In the genomic region with DNA sequence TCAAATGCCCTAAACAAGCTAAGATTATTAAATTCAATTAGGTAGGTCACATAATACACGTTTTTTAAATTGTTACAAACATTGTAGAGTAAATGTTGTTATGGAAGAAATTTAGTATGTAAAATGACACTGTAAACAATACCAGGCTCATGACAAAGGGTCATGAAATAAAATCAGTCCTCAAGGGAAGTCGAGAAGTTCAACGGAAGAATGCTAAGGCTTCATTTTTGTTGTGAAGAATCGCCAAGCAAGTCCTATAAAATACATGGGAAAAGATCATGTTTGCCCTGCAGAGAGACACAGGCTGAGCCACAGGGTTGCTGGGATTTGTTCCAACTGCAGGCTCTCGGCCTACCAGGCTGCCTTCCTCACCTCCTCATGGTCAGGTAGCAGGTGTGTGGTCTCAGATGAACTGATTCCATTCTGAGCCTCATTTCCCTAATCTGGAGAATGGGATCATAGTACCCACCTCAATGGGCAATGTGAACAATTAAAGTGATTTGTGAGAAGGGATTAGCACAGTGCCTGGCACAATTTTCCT, we compare ENCODE assay signal across 21 cellular contexts.
DNase-seq lines count a peak whose midpoint lies in the region; ATAC-seq, FAIRE-seq and TF ChIP-seq lines count a peak whose summit lies in the region.
"Had no signal": no experiment of that assay in that cellular context is flagged by ENCODE, and none has a peak within 500 bp of the region (broad histone marks: within the 10 kb centered on the region; RNA-seq: fewer than 3 reads in every experiment).

No MANE protein-coding gene starts in this region.

- no peak overlapping the region for H3K4me3 Mint-ChIP-seq in astrocyte (ENCODE audit: unreplicated experiment)
- H3K4me3 Mint-ChIP-seq in activated CD8-positive, alpha-beta T cell treated with anti-CD3 and anti-CD28 coated beads for 36 hours, result no peak overlapping the region
- H3K4me3 Mint-ChIP-seq: CD8-positive, alpha-beta memory T cell; H9 had no signal

- TF ChIP-seq CTCF in astrocyte (IDR thresholded peaks at IDR 0.05; ENCODE audit: insufficient read depth, low read depth, low read length) (no peak), tibial nerve (IDR thresholded peaks at IDR 0.05) (no peak)
- no peak for TF ChIP-seq CTCF in activated CD8-positive, alpha-beta T cell treated with anti-CD3 and anti-CD28 coated beads for 36 hours (IDR thresholded peaks at IDR 0.05)

- H3K27ac ChIP-seq in astrocyte (ENCODE audit: low read depth, low read length), result no peak overlapping the region
- peak overlapping the region in 3 of 4 donors; percentile 21 to 66 (median 60) for H3K27ac ChIP-seq in tibial nerve

- H3K36me3 Mint-ChIP-seq in astrocyte (ENCODE audit: low read depth, unreplicated experiment), result peaks cover 2% of the 10 kb centered on the region
- H3K36me3 Mint-ChIP-seq in activated CD8-positive, alpha-beta T cell treated with anti-CD3 and anti-CD28 coated beads for 36 hours (ENCODE audit: low read depth), result no peaks in the 10 kb centered on the region
- H3K36me3 Mint-ChIP-seq: CD4-positive, CD25-positive, alpha-beta regulatory T cell; CD8-positive, alpha-beta memory T cell had no signal

- no peak for TF ChIP-seq POLR2A in tibial nerve (IDR thresholded peaks at IDR 0.05)

- no peaks in the 10 kb centered on the region for H3K36me3 ChIP-seq in astrocyte (ENCODE audit: insufficient read depth, low read length)
- H3K36me3 ChIP-seq in tibial nerve, result no peaks in the 10 kb centered on the region
- H3K36me3 ChIP-seq: BE2C had no signal

- H3K27me3 ChIP-seq in astrocyte (ENCODE audit: insufficient read depth, low read length), result no peaks in the 10 kb centered on the region
- no peaks in the 10 kb centered on the region for H3K27me3 ChIP-seq in tibial nerve
- H3K27me3 ChIP-seq: BE2C had no signal

- H3K4me1 Mint-ChIP-seq in astrocyte (ENCODE audit: low read depth, unreplicated experiment), result peaks cover 8% of the 10 kb centered on the region
- peaks cover 4% of the 10 kb centered on the region for H3K4me1 Mint-ChIP-seq in activated CD8-positive, alpha-beta T cell treated with anti-CD3 and anti-CD28 coated beads for 36 hours (ENCODE audit: low read depth)
- H3K4me1 Mint-ChIP-seq: CD4-positive, CD25-positive, alpha-beta regulatory T cell; CD8-positive, alpha-beta memory T cell had no signal

- DNase-seq in astrocyte (ENCODE audit: low read depth) (no peak), islet precursor cell (peak; percentile 9), tibial nerve (ENCODE audit: low spot score in 2 of 2) (no peak), AG08396 (ENCODE audit: low spot score) (no peak)
- no peak for DNase-seq in activated CD8-positive, alpha-beta T cell treated with anti-CD3 and anti-CD28 coated beads for 36 hours
- DNase-seq: BE2C; C1 segment of cervical spinal cord; CD4-positive, CD25-positive, alpha-beta regulatory T cell; CD8-positive, alpha-beta memory T cell; COR-L47; DMS 273 treated with DMSO at 0.1 percent for 48 hours; DMS53; DND-41; EL; H9 had no signal

- ATAC-seq in HG03460 (IDR thresholded peaks at IDR 0.05; ENCODE audit: unreplicated experiment), result no peak
- ATAC-seq in activated CD8-positive, alpha-beta T cell treated with anti-CD3 and anti-CD28 coated beads for 36 hours, result no peak
- ATAC-seq: GM12878, HepG2 had no signal

- no peak overlapping the region for H3K27ac Mint-ChIP-seq in astrocyte (ENCODE audit: unreplicated experiment)
- no peak overlapping the region for H3K27ac Mint-ChIP-seq in activated CD8-positive, alpha-beta T cell treated with anti-CD3 and anti-CD28 coated beads for 36 hours
- H3K27ac Mint-ChIP-seq: CD4-positive, CD25-positive, alpha-beta regulatory T cell; H9 had no signal

- no peaks in the 10 kb centered on the region for H3K9me3 Mint-ChIP-seq in astrocyte (ENCODE audit: unreplicated experiment)
- H3K9me3 Mint-ChIP-seq in activated CD8-positive, alpha-beta T cell treated with anti-CD3 and anti-CD28 coated beads for 36 hours, result no peaks in the 10 kb centered on the region

- no peak overlapping the region for H3K9ac ChIP-seq in astrocyte (ENCODE audit: low read length)

- intact Hi-C loops in activated CD8-positive, alpha-beta T cell treated with anti-CD3 and anti-CD28 coated beads for 36 hours (cut with micrococcal nuclease), result no loop called here

- CTCF ChIA-PET in activated CD8-positive, alpha-beta T cell treated with anti-CD3 and anti-CD28 coated beads for 36 hours (lab: Charles Lee), result interaction anchor here (1.5 kb wide), 1 partner anchor 8 kb away, joined by 5 read pairs; no protein-coding TSS in a partner anchor

- no peak for TF ChIP-seq EP300 in tibial nerve (IDR thresholded peaks at IDR 0.05)

- H3K79me2 ChIP-seq in astrocyte (ENCODE audit: insufficient read depth, low read length), result no peaks in the 10 kb centered on the region

- WGBS in tibial nerve, 2 donors, result 46 to 53% methylated on average over 5 of the region's 5 CpGs

- POLR2A ChIA-PET in activated CD8-positive, alpha-beta T cell treated with anti-CD3 and anti-CD28 coated beads for 36 hours (lab: Charles Lee), result no interaction called here

- H3K27me3 Mint-ChIP-seq in astrocyte (ENCODE audit: low read depth, unreplicated experiment), result no peaks in the 10 kb centered on the region
- H3K27me3 Mint-ChIP-seq in activated CD8-positive, alpha-beta T cell treated with anti-CD3 and anti-CD28 coated beads for 36 hours, result no peaks in the 10 kb centered on the region

- no peak overlapping the region for H3K4me2 ChIP-seq in astrocyte (ENCODE audit: low read length)

- no peak overlapping the region for H3K4me3 ChIP-seq in astrocyte (ENCODE audit: insufficient read depth, low read depth, low read length)
- no peak overlapping the region for H3K4me3 ChIP-seq in tibial nerve
- H3K4me3 ChIP-seq: GM12878 had no signal

- H3K4me1 ChIP-seq in astrocyte (ENCODE audit: insufficient read depth, low read length) (peaks cover 4% of the 10 kb centered on the region), tibial nerve (peaks cover 0 to 49% (median 8%) of the 10 kb centered on the region in 4 donors)
- H3K4me1 ChIP-seq: BE2C had no signal

- FAIRE-seq in astrocyte (lab: Jason Lieb, UNC) (peak; percentile 45), endometrium (lab: Jason Lieb, UNC) (peak; percentile 72)
- FAIRE-seq: GM12878, GM19239, H1, HepG2 had no signal

- no peaks in the 10 kb centered on the region for H4K20me1 ChIP-seq in astrocyte (ENCODE audit: insufficient read depth, low read length)

- H3K9me3 ChIP-seq in astrocyte (ENCODE audit: insufficient read depth, low read depth, low read length) (no peaks in the 10 kb centered on the region), tibial nerve (peaks cover 0 to 9% (median 0%) of the 10 kb centered on the region in 4 donors)
- H3K9me3 ChIP-seq: BE2C had no signal

- no peak overlapping the region for H2AFZ ChIP-seq in astrocyte (ENCODE audit: low read depth, low read length)
